In the genomic region with DNA sequence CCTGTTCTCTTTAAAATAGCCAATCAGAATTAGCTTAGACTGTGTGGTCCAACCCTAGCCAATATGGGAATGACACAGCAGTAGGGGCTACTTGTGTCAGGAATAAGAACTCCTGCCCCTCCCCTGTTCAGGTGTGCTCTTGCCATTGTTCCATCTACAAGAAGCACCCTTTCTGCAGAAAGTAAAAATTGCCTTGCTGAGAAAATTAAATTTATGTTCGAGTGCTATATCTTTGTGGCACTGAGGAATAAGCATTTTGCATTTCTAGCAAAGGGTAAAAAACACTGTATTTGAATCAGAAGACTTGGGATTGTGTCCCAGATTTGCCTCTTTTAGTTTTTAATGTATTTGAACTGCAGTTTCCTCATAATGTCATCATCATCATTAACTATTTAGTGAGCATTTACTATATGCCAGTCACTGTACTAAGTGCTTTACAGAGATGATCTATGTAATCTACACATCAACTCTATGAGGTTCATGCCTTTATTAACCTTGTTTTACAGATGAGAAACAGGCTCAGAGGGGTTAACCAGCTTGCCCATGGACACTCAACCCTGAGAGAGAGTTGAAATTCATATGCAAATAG, we compare ENCODE assay signal across 7 cellular contexts.
"Had no signal": no experiment of that assay in that cellular context is flagged by ENCODE, and none has a peak within 500 bp of the region (broad histone marks: within the 10 kb centered on the region; RNA-seq: fewer than 3 reads in every experiment).

No MANE protein-coding gene starts in this region.

- H3K4me3 ChIP-seq: GM23338, HAP-1 had no signal

- H3K36me3 ChIP-seq: HAP-1 had no signal

- ATAC-seq: GM23338 had no signal

- H2AFZ ChIP-seq: GM23338 had no signal

- H3K4me2 ChIP-seq: GM23338 had no signal

- H3K9me3 ChIP-seq: HAP-1 had no signal

- FAIRE-seq: HTR-8/SVneo had no signal

- H3K27ac ChIP-seq: HL-60 had no signal

- DNase-seq: H7, HFFc6, KG1 had no signal
